1 cellular context compared by ENCODE assay signal in the genomic region with DNA sequence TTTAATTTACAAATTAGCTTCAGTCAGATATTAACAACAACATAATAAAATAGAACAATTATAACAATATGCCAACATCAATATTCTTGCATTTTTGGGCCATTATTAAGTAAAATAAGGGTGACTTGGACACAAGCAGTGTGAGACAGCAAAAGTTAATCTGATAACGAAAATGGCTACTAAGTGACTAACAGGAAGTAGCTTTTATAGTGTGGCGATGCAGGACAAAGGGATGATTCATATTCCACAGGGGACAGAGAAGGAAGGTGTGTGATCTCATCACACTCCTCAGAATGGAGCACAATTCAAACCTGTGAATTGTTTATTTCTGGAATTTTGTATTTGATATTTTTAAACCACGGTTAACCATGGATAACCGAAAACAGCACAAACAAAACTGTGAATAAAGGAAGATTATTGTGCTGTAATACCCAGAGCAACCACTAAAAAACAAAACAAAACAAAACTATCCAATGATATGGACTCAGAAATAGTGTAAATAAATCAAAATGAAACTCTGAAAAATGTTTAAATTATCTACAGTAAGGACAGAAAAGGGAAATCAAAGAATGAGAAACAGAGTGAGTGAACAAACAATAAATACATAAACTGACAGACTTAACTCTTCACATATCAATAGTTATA.
A peak's percentile ranks its signal among the peaks of the same experiment; 100 is the strongest.
TF ChIP-seq lines count a peak whose summit lies in the region.

No MANE protein-coding gene starts in this region.

TF ChIP-seq in K562, 482 proteins besides CTCF, POLR2A, EP300 and RAD21 (continued from another document):
- TF ChIP-seq ARID4B (CRISPR knock-in tag; IDR thresholded peaks at IDR 0.05) (no peak), ARHGAP35 (IDR thresholded peaks at IDR 0.05; ENCODE audit: partially characterized antibody) (no peak), ARID1B (IDR thresholded peaks at IDR 0.05) (peak; percentile 43), ZBTB11 (CRISPR knock-in tag; IDR thresholded peaks at IDR 0.05) (no peak), HDAC6 (IDR thresholded peaks at IDR 0.05; ENCODE audit: low read depth, low read length) (no peak), NCOA6 (IDR thresholded peaks at IDR 0.05) (no peak), KLF1 (tag; IDR thresholded peaks at IDR 0.05) (no peak), GABPA (tag; conservative IDR thresholded peaks at IDR 0.05; ENCODE audit: low read depth) (peak; percentile 78), SMARCE1 (IDR thresholded peaks at IDR 0.05) (peak; percentile 44; the same call in 1 of the 2 replicates), RHOXF2B (CRISPR knock-in tag; conservative IDR thresholded peaks at IDR 0.05) (no peak), ZNF184 (CRISPR knock-in tag; IDR thresholded peaks at IDR 0.05) (no peak), SOX6 (IDR thresholded peaks at IDR 0.05) (peak; percentile 88), ETV1 (tag; conservative IDR thresholded peaks at IDR 0.05; ENCODE audit: low read depth) (peak; percentile 73), ZFPM2 (CRISPR knock-in tag; IDR thresholded peaks at IDR 0.05) (no peak), NR2C2 (CRISPR knock-in tag; IDR thresholded peaks at IDR 0.05) (no peak), NR2C2 (tag; IDR thresholded peaks at IDR 0.05) (no peak), E2F6 (IDR thresholded peaks at IDR 0.05; ENCODE audit: borderline replicate concordance in 1 of 2, extremely low read depth in 1 of 2, insufficient read depth in 1 of 2, insufficient read length in 1 of 2, low read depth in 1 of 2, low read length in 1 of 2, poor library complexity in 1 of 2, severe bottlenecking in 1 of 2) (no peak), NFXL1 (CRISPR knock-in tag; IDR thresholded peaks at IDR 0.05) (no peak), POLR2H (tag; IDR thresholded peaks at IDR 0.05; ENCODE audit: low read depth) (peak; percentile 66), ZNF217 (CRISPR knock-in tag; IDR thresholded peaks at IDR 0.05) (no peak), JUND (IDR thresholded peaks at IDR 0.05; ENCODE audit: borderline replicate concordance, low read depth, low read length) (peak; percentile 71), JUND (tag; IDR thresholded peaks at IDR 0.05; ENCODE audit: borderline replicate concordance, low read depth, low read length) (peak; percentile 86; the same call in 2 of the 3 replicates), ZNF277 (CRISPR knock-in tag; IDR thresholded peaks at IDR 0.05; ENCODE audit: borderline replicate concordance) (no peak), ZNF644 (tag; IDR thresholded peaks at IDR 0.05; ENCODE audit: low read depth) (no peak), NFE2 (IDR thresholded peaks at IDR 0.05; ENCODE audit: low read depth) (peak; percentile 81), MAFK (IDR thresholded peaks at IDR 0.05; ENCODE audit: low read length) (peak; percentile 17; the same call in 1 of the 2 replicates), MAFG (tag; conservative IDR thresholded peaks at IDR 0.05) (peak; percentile 77), ZBTB9 (CRISPR knock-in tag; IDR thresholded peaks at IDR 0.05) (no peak), MYC (IDR thresholded peaks at IDR 0.05; ENCODE audit: low read depth, low read length) (no peak), MYC (CRISPR knock-in tag; IDR thresholded peaks at IDR 0.05; ENCODE audit: borderline replicate concordance, low read depth) (no peak), ZNF445 (CRISPR knock-in tag; IDR thresholded peaks at IDR 0.05; ENCODE audit: low read depth) (no peak), CTCFL (IDR thresholded peaks at IDR 0.05; ENCODE audit: borderline replicate concordance, insufficient read depth, low read depth, low read length, poor library complexity, severe bottlenecking) (no peak), ZNF121 (CRISPR knock-in tag; conservative IDR thresholded peaks at IDR 0.05) (no peak), RBM17 (IDR thresholded peaks at IDR 0.05; ENCODE audit: borderline replicate concordance, low read depth, low read length) (no peak), TFAM (CRISPR knock-in tag; conservative IDR thresholded peaks at IDR 0.05) (no peak), TBL1XR1 (IDR thresholded peaks at IDR 0.05; ENCODE audit: low read length in 2 of 2) (no peak), ELF1 (tag; IDR thresholded peaks at IDR 0.05) (peak; percentile 69), ATF1 (CRISPR knock-in tag; IDR thresholded peaks at IDR 0.05) (no peak), ATF1 (tag; IDR thresholded peaks at IDR 0.05) (peak; percentile 38; the same call in 1 of the 2 replicates), C11orf30 (IDR thresholded peaks at IDR 0.05; ENCODE audit: low read depth) (peak; percentile 36; the same call in 1 of the 2 replicates), ETV5 (CRISPR knock-in tag; IDR thresholded peaks at IDR 0.05; ENCODE audit: low read depth) (0 out of 2 replicates have a peak, but pooled peaks have one; percentile 40), FOSL1 (tag; conservative IDR thresholded peaks at IDR 0.05) (peak; percentile 97), NR2C1 (IDR thresholded peaks at IDR 0.05) (no peak), NR2C1 (tag; IDR thresholded peaks at IDR 0.05) (0 out of 2 replicates have a peak, but pooled peaks have one; percentile 27), SMARCA4 (IDR thresholded peaks at IDR 0.05) (peak; percentile 51; the same call in 1 of the 2 replicates), NFE2L1 (tag; IDR thresholded peaks at IDR 0.05; ENCODE audit: borderline replicate concordance, low read depth) (0 out of 2 replicates have a peak, but pooled peaks have one; percentile 26), ZNF444 (CRISPR knock-in tag; IDR thresholded peaks at IDR 0.05) (no peak)
- TF ChIP-seq, protein P1, sequence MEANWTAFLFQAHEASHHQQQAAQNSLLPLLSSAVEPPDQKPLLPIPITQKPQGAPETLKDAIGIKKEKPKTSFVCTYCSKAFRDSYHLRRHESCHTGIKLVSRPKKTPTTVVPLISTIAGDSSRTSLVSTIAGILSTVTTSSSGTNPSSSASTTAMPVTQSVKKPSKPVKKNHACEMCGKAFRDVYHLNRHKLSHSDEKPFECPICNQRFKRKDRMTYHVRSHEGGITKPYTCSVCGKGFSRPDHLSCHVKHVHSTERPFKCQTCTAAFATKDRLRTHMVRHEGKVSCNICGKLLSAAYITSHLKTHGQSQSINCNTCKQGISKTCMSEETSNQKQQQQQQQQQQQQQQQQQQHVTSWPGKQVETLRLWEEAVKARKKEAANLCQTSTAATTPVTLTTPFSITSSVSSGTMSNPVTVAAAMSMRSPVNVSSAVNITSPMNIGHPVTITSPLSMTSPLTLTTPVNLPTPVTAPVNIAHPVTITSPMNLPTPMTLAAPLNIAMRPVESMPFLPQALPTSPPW (CRISPR knock-in tag; IDR thresholded peaks at IDR 0.05) = peak; percentile 33; the same call in 1 of the 2 replicates
